1 cellular context compared by ENCODE assay signal in genomic region chr14:80364274-80364673, GRCh38.
TF ChIP-seq lines count a peak whose summit lies in the region.

No MANE protein-coding gene starts in this region.

TF ChIP-seq in GM12878, 131 proteins besides CTCF, POLR2A, EP300 and RAD21 (continued from another document):
- TF ChIP-seq, protein P1, sequence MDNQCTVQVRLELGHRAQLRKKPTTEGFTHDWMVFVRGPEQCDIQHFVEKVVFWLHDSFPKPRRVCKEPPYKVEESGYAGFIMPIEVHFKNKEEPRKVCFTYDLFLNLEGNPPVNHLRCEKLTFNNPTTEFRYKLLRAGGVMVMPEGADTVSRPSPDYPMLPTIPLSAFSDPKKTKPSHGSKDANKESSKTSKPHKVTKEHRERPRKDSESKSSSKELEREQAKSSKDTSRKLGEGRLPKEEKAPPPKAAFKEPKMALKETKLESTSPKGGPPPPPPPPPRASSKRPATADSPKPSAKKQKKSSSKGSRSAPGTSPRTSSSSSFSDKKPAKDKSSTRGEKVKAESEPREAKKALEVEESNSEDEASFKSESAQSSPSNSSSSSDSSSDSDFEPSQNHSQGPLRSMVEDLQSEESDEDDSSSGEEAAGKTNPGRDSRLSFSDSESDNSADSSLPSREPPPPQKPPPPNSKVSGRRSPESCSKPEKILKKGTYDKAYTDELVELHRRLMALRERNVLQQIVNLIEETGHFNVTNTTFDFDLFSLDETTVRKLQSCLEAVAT (IDR thresholded peaks at IDR 0.05) = no peak
- TF ChIP-seq KDM1A (IDR thresholded peaks at IDR 0.05; ENCODE audit: borderline replicate concordance) (no peak), STAT3 (IDR thresholded peaks at IDR 0.05; ENCODE audit: low read depth, low read length) (no peak), SMC3 (IDR thresholded peaks at IDR 0.05; ENCODE audit: borderline replicate concordance, low read length) (no peak; the same call in 1 of the 2 replicates), HCFC1 (IDR thresholded peaks at IDR 0.05; ENCODE audit: low read length) (no peak), HSF1 (IDR thresholded peaks at IDR 0.05; ENCODE audit: low read depth, low read length) (no peak), SMARCA5 (IDR thresholded peaks at IDR 0.05) (no peak), ZNF622 (IDR thresholded peaks at IDR 0.05) (no peak)
- TF ChIP-seq, protein P2, sequence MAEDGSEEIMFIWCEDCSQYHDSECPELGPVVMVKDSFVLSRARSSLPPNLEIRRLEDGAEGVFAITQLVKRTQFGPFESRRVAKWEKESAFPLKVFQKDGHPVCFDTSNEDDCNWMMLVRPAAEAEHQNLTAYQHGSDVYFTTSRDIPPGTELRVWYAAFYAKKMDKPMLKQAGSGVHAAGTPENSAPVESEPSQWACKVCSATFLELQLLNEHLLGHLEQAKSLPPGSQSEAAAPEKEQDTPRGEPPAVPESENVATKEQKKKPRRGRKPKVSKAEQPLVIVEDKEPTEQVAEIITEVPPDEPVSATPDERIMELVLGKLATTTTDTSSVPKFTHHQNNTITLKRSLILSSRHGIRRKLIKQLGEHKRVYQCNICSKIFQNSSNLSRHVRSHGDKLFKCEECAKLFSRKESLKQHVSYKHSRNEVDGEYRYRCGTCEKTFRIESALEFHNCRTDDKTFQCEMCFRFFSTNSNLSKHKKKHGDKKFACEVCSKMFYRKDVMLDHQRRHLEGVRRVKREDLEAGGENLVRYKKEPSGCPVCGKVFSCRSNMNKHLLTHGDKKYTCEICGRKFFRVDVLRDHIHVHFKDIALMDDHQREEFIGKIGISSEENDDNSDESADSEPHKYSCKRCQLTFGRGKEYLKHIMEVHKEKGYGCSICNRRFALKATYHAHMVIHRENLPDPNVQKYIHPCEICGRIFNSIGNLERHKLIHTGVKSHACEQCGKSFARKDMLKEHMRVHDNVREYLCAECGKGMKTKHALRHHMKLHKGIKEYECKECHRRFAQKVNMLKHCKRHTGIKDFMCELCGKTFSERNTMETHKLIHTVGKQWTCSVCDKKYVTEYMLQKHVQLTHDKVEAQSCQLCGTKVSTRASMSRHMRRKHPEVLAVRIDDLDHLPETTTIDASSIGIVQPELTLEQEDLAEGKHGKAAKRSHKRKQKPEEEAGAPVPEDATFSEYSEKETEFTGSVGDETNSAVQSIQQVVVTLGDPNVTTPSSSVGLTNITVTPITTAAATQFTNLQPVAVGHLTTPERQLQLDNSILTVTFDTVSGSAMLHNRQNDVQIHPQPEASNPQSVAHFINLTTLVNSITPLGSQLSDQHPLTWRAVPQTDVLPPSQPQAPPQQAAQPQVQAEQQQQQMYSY (CRISPR knock-in tag; IDR thresholded peaks at IDR 0.05) = no peak
- TF ChIP-seq, protein P3, sequence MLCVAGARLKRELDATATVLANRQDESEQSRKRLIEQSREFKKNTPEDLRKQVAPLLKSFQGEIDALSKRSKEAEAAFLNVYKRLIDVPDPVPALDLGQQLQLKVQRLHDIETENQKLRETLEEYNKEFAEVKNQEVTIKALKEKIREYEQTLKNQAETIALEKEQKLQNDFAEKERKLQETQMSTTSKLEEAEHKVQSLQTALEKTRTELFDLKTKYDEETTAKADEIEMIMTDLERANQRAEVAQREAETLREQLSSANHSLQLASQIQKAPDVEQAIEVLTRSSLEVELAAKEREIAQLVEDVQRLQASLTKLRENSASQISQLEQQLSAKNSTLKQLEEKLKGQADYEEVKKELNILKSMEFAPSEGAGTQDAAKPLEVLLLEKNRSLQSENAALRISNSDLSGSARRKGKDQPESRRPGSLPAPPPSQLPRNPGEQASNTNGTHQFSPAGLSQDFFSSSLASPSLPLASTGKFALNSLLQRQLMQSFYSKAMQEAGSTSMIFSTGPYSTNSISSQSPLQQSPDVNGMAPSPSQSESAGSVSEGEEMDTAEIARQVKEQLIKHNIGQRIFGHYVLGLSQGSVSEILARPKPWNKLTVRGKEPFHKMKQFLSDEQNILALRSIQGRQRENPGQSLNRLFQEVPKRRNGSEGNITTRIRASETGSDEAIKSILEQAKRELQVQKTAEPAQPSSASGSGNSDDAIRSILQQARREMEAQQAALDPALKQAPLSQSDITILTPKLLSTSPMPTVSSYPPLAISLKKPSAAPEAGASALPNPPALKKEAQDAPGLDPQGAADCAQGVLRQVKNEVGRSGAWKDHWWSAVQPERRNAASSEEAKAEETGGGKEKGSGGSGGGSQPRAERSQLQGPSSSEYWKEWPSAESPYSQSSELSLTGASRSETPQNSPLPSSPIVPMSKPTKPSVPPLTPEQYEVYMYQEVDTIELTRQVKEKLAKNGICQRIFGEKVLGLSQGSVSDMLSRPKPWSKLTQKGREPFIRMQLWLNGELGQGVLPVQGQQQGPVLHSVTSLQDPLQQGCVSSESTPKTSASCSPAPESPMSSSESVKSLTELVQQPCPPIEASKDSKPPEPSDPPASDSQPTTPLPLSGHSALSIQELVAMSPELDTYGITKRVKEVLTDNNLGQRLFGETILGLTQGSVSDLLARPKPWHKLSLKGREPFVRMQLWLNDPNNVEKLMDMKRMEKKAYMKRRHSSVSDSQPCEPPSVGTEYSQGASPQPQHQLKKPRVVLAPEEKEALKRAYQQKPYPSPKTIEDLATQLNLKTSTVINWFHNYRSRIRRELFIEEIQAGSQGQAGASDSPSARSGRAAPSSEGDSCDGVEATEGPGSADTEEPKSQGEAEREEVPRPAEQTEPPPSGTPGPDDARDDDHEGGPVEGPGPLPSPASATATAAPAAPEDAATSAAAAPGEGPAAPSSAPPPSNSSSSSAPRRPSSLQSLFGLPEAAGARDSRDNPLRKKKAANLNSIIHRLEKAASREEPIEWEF (IDR thresholded peaks at IDR 0.05; ENCODE audit: insufficient replicate concordance, low read depth, low read length) = no peak
